26 cellular contexts compared by ENCODE assay signal in the genomic region with DNA sequence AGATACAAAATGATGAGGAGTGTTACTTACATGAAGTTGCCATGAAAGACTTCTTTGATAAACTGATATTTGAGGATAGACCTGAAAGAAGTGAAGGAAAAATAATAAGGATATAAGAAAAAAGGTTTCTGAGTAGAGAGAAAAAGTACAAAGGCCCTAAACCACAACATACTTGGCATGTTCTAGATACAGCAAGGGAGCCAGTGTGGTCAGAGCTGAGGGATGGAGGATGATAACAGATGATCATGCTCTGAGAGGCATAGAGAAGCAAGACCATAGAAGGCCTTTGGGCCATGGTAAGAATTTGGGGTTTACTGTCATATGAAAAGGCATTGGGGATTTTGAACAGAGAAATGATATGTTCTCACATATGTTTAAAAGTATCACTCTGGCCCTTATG.
"Had no signal": no experiment of that assay in that cellular context is flagged by ENCODE, and none has a peak within 500 bp of the region (broad histone marks: within the 10 kb centered on the region; RNA-seq: fewer than 3 reads in every experiment).

No MANE protein-coding gene starts in this region.

- H3K27ac ChIP-seq: body of pancreas, KMS-11, Peyer's patch, SJSA1 had no signal

- H3K4me1 Mint-ChIP-seq: activated CD4-positive, alpha-beta T cell treated with anti-CD3 and anti-CD28 coated beads, Interleukin-2, amount 10 ng/mL, durations not matched to agents 24 days and 14 days; activated naive CD8-positive, alpha-beta T cell treated with anti-CD3 and anti-CD28 coated beads, Interleukin-2, amount 10 ng/mL, durations not matched to agents 7 days and 5 days; activated T-helper 17 cell treated with anti-CD3 and anti-CD28 coated beads, Interleukin-2, amount 50 U/mL, for 72 hours had no signal

- H3K9me3 Mint-ChIP-seq: activated CD4-positive, alpha-beta T cell treated with anti-CD3 and anti-CD28 coated beads, Interleukin-2, amount 10 ng/mL, durations not matched to agents 24 days and 14 days; activated CD8-positive, alpha-beta T cell treated with anti-CD3 and anti-CD28 coated beads for 36 hours; activated naive CD8-positive, alpha-beta T cell treated with anti-CD3 and anti-CD28 coated beads, Interleukin-2, amount 10 ng/mL, durations not matched to agents 7 days and 5 days; activated T-cell treated with anti-CD3 and anti-CD28 coated beads, Interleukin-2, amount 50 U/mL, for 72 hours; activated T-helper 17 cell treated with anti-CD3 and anti-CD28 coated beads, Interleukin-2, amount 50 U/mL, for 72 hours; T-helper 1 cell treated with Interleukin-12 subunit alpha and Interleukin-12 subunit beta and Interleukin-4 antibody, amounts not matched to agents 30 μg/mL and 1 μg/mL, for 36 hours; T-helper 2 cell treated with Interferon-gamma antibody and Interleukin-4, amounts not matched to agents 5 μg/mL and 100 μg/mL, for 36 hours had no signal

- H3K36me3 Mint-ChIP-seq: activated naive CD8-positive, alpha-beta T cell treated with anti-CD3 and anti-CD28 coated beads, Interleukin-2, amount 10 ng/mL, durations not matched to agents 7 days and 5 days had no signal

- H3K4me3 ChIP-seq: body of pancreas, Peyer's patch, SJSA1 had no signal

- H3K27me3 ChIP-seq: body of pancreas, Peyer's patch, SJSA1 had no signal

- H3K4me3 Mint-ChIP-seq: activated CD4-positive, alpha-beta T cell treated with anti-CD3 and anti-CD28 coated beads, Interleukin-2, amount 10 ng/mL, durations not matched to agents 24 days and 14 days; activated CD8-positive, alpha-beta T cell treated with anti-CD3 and anti-CD28 coated beads for 36 hours; activated naive CD8-positive, alpha-beta T cell treated with anti-CD3 and anti-CD28 coated beads, Interleukin-2, amount 10 ng/mL, durations not matched to agents 7 days and 5 days; activated T-cell treated with anti-CD3 and anti-CD28 coated beads, Interleukin-2, amount 50 U/mL, for 72 hours; activated T-helper 17 cell treated with anti-CD3 and anti-CD28 coated beads, Interleukin-2, amount 50 U/mL, for 72 hours; T-helper 1 cell treated with Interleukin-12 subunit alpha and Interleukin-12 subunit beta and Interleukin-4 antibody, amounts not matched to agents 30 μg/mL and 1 μg/mL, for 36 hours; T-helper 2 cell treated with Interferon-gamma antibody and Interleukin-4, amounts not matched to agents 5 μg/mL and 100 μg/mL, for 36 hours had no signal

- H3K27me3 Mint-ChIP-seq: activated CD4-positive, alpha-beta T cell treated with anti-CD3 and anti-CD28 coated beads, Interleukin-2, amount 10 ng/mL, durations not matched to agents 24 days and 14 days; activated CD8-positive, alpha-beta T cell treated with anti-CD3 and anti-CD28 coated beads for 36 hours; activated naive CD8-positive, alpha-beta T cell treated with anti-CD3 and anti-CD28 coated beads, Interleukin-2, amount 10 ng/mL, durations not matched to agents 7 days and 5 days; activated T-helper 17 cell treated with anti-CD3 and anti-CD28 coated beads, Interleukin-2, amount 50 U/mL, for 72 hours had no signal

- DNase-seq: activated CD4-positive, alpha-beta T cell treated with anti-CD3 and anti-CD28 coated beads, Interleukin-2, amount 10 ng/mL, durations not matched to agents 24 days and 14 days; activated CD4-positive, alpha-beta T cell treated with anti-CD3 and anti-CD28 coated beads, Interleukin-2, amount 50 U/mL, for 4 hours; activated CD8-positive, alpha-beta T cell treated with anti-CD3 and anti-CD28 coated beads for 36 hours; activated effector memory CD4-positive, alpha-beta T cell treated with anti-CD3 and anti-CD28 coated beads, Interleukin-2, amount 50 U/mL, for 16 hours; activated naive CD4-positive, alpha-beta T cell; activated naive CD4-positive, alpha-beta T cell treated with anti-CD3 and anti-CD28 coated beads, Interleukin-2, amount 50 U/mL, for 16 hours; activated naive CD8-positive, alpha-beta T cell treated with anti-CD3 and anti-CD28 coated beads, Interleukin-2, amount 10 ng/mL, durations not matched to agents 7 days and 5 days; activated T-cell treated with anti-CD3 and anti-CD28 coated beads, Interleukin-2, amount 50 U/mL, for 1 hour; activated T-cell treated with anti-CD3 and anti-CD28 coated beads, Interleukin-2, amount 50 U/mL, for 72 hours; body of pancreas; central memory CD4-positive, alpha-beta T cell; NCI-H1092 treated with DMSO at 0.1 percent for 48 hours; NCI-H146; NCI-H187; NCI-H2029 treated with DMSO at 0.1 percent for 48 hours; NCI-H2107; NCI-H226; NCI-H446 treated with DMSO at 0.1 percent for 48 hours; Peyer's patch; SHP77 treated with DMSO at 0.1 percent for 48 hours; SK-N-SH had no signal

- H3K27ac Mint-ChIP-seq: activated CD4-positive, alpha-beta T cell treated with anti-CD3 and anti-CD28 coated beads, Interleukin-2, amount 10 ng/mL, durations not matched to agents 24 days and 14 days; activated CD8-positive, alpha-beta T cell treated with anti-CD3 and anti-CD28 coated beads for 36 hours; activated naive CD8-positive, alpha-beta T cell treated with anti-CD3 and anti-CD28 coated beads, Interleukin-2, amount 10 ng/mL, durations not matched to agents 7 days and 5 days; activated T-cell treated with anti-CD3 and anti-CD28 coated beads, Interleukin-2, amount 50 U/mL, for 72 hours; activated T-helper 17 cell treated with anti-CD3 and anti-CD28 coated beads, Interleukin-2, amount 50 U/mL, for 72 hours; T-helper 1 cell treated with Interleukin-12 subunit alpha and Interleukin-12 subunit beta and Interleukin-4 antibody, amounts not matched to agents 30 μg/mL and 1 μg/mL, for 36 hours; T-helper 2 cell treated with Interferon-gamma antibody and Interleukin-4, amounts not matched to agents 5 μg/mL and 100 μg/mL, for 36 hours had no signal

- H3K36me3 ChIP-seq: Peyer's patch, SJSA1 had no signal

- H3K4me1 ChIP-seq: Peyer's patch had no signal

- H3K9me3 ChIP-seq: body of pancreas, Peyer's patch, SJSA1, SK-N-SH had no signal
